Comparison of ENCODE assay signal across 8 cellular contexts in the genomic region with DNA sequence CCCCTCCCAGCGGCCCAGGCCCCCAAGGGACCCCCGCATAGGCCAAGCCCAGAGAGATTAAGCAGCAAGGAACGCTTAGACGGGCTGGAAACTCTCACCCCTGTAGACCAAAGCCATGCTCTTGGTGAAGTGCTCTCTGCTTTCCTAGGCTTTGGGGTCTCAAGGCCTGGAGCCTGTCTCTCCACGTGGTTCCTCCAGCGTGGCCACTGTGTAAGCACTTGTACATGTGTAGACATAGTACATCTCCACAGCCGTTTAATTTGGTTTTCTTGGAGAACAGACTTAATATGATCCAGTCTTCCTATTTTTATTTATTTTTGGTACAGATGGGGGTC. TPM values are rescaled to one million over a fixed set of nuclear protein-coding genes. Genes with fewer than 3 reads are reported as not detected.
DNase-seq lines count a peak whose midpoint lies in the region; ATAC-seq and TF ChIP-seq lines count a peak whose summit lies in the region.

No MANE protein-coding gene starts in this region.

- H3K4me1 ChIP-seq in RWPE2 (ENCODE audit: insufficient read depth, poor library complexity, severe bottlenecking) (peaks cover 15% of the 10 kb centered on the region), fibroblast of lung (ENCODE audit: control insufficient read depth, extremely low read depth, insufficient read depth, low read length) (peaks cover 2% of the 10 kb centered on the region), skeletal muscle satellite cell (ENCODE audit: control insufficient read depth, insufficient read depth, low read length) (peaks cover 32% of the 10 kb centered on the region)

- DNase-seq in activated CD4-positive, alpha-beta T cell treated with anti-CD3 and anti-CD28 coated beads, Interleukin-2, amount 50 U/mL, for 48 hours, result peak; percentile 21 to 23
- DNase-seq in activated CD4-positive, alpha-beta T cell treated with anti-CD3 and anti-CD28 coated beads, Interleukin-2, amount 50 U/mL, for 4 hours, result no peak
- no peak for DNase-seq in RWPE2 (ENCODE audit: low spot score)
- DNase-seq in fibroblast of lung (ENCODE audit: low read depth in 2 of 2), result no peak
- no peak for DNase-seq in Ammon's horn (ENCODE audit: low spot score)

- peaks cover 37% of the 10 kb centered on the region for H3K36me3 ChIP-seq in RWPE2 (ENCODE audit: low read depth)
- H3K36me3 ChIP-seq in fibroblast of lung (ENCODE audit: control insufficient read depth, insufficient read depth, low read length), result no peaks in the 10 kb centered on the region
- H3K36me3 ChIP-seq in skeletal muscle satellite cell (ENCODE audit: insufficient read depth, low read length), result peaks cover 13% of the 10 kb centered on the region

- H3K27me3 ChIP-seq in RWPE2 (ENCODE audit: insufficient read depth, poor library complexity, severe bottlenecking) (no peaks in the 10 kb centered on the region), fibroblast of lung (ENCODE audit: control insufficient read depth, insufficient read depth, low read length) (no peaks in the 10 kb centered on the region), skeletal muscle satellite cell (ENCODE audit: control insufficient read depth, insufficient read depth, low read length) (no peaks in the 10 kb centered on the region)

- peak overlapping the region; percentile 87 for H2AFZ ChIP-seq in fibroblast of lung (ENCODE audit: low read length)

- peak overlapping the region; percentile 92 for H3K9ac ChIP-seq in fibroblast of lung (ENCODE audit: insufficient read depth, low read length)
- H3K9ac ChIP-seq in skeletal muscle satellite cell (ENCODE audit: low read depth, low read length), result peak overlapping the region; percentile 94

- H4K20me1 ChIP-seq in fibroblast of lung (ENCODE audit: control insufficient read depth, extremely low read depth, insufficient read depth, low read length), result no peaks in the 10 kb centered on the region

- H3K4me2 ChIP-seq in fibroblast of lung (ENCODE audit: extremely low read depth, insufficient read depth, low read length) (peak overlapping the region; percentile 86), skeletal muscle satellite cell (ENCODE audit: low read length) (peak overlapping the region; percentile 87)

- H3K9me3 ChIP-seq in RWPE2 (ENCODE audit: severe bottlenecking), result no peaks in the 10 kb centered on the region
- no peaks in the 10 kb centered on the region for H3K9me3 ChIP-seq in fibroblast of lung (ENCODE audit: control insufficient read depth, insufficient read depth, low read depth, low read length)
- no peaks in the 10 kb centered on the region for H3K9me3 ChIP-seq in skeletal muscle satellite cell (replicated peaks; ENCODE audit: low read length)

- peak overlapping the region; percentile 79 for H3K4me3 ChIP-seq in RWPE2 (ENCODE audit: severe bottlenecking)
- peak overlapping the region; percentile 34 to 75 (median 56) for H3K4me3 ChIP-seq in fibroblast of lung (replicated peaks in 1 of 4; ENCODE audit: control extremely low read depth in 1 of 4, insufficient read depth in 1 of 4, low read depth in 3 of 4, low read length in 4 of 4)
- peak overlapping the region; percentile 87 for H3K4me3 ChIP-seq in skeletal muscle satellite cell (ENCODE audit: low read length)

- peaks cover 26% of the 10 kb centered on the region for H3K79me2 ChIP-seq in fibroblast of lung (ENCODE audit: control insufficient read depth, insufficient read depth, low read length)

- TF ChIP-seq CTCF in RWPE2 (IDR thresholded peaks at IDR 0.05; ENCODE audit: poor library complexity, severe bottlenecking) (no peak), fibroblast of lung (conservative IDR thresholded peaks at IDR 0.05 in 1 of 2, IDR thresholded peaks at IDR 0.05 in 1 of 2; ENCODE audit: low read depth in 1 of 2, low read length in 2 of 2) (no peak)

- H3K27ac ChIP-seq in RWPE2 (ENCODE audit: poor library complexity, severe bottlenecking) (peak overlapping the region; percentile 52), fibroblast of lung (ENCODE audit: insufficient read depth, low read length) (peak overlapping the region; percentile 75)

- no peak for ATAC-seq in RWPE2 (ENCODE audit: low read depth)
- ATAC-seq in HG03432 (IDR thresholded peaks at IDR 0.05; ENCODE audit: unreplicated experiment), result no peak
- ATAC-seq in GM19324 (IDR thresholded peaks at IDR 0.05; ENCODE audit: low FRiP score, unreplicated experiment), result no peak

RNA-seq across cellular contexts. Expression of gene NUDT19, which starts 1.1 kb away (rescaled TPM):
- 5.4 and 7.8 TPM in 2 replicates for total RNA-seq in fibroblast of lung
- 8.2 and 9.4 TPM in 2 replicates for polyA plus RNA-seq in fibroblast of lung
- polyA plus RNA-seq in fibroblast of lung (2012), result 5.9 and 7.5 TPM in 2 replicates
- 2.7 and 8.6 TPM in 2 replicates for polyA minus RNA-seq in fibroblast of lung (ENCODE audit: low replicate concordance)
- 9.6 and 12.2 TPM in 2 replicates for total RNA-seq in skeletal muscle satellite cell (2012; rRNA removed)

RNA-seq across cellular contexts. Expression of gene RGS9BP, which starts 17.0 kb away (rescaled TPM):
- 0.51 and 0.66 TPM in 2 replicates for total RNA-seq in fibroblast of lung
- 0.03 and 0.09 TPM in 2 replicates for polyA plus RNA-seq in fibroblast of lung
- 0.08 and 0.16 TPM in 2 replicates for polyA plus RNA-seq in fibroblast of lung (2012)
- not detected in 2 replicates for polyA minus RNA-seq in fibroblast of lung (ENCODE audit: low replicate concordance)
- total RNA-seq in skeletal muscle satellite cell (2012; rRNA removed), result 0.22 and 0.25 TPM in 2 replicates

RNA-seq across cellular contexts. Expression of gene ANKRD27, which starts 17.7 kb away (rescaled TPM):
- 33.1 and 38.3 TPM in 2 replicates for total RNA-seq in fibroblast of lung
- polyA plus RNA-seq in fibroblast of lung, result 24.5 and 29.7 TPM in 2 replicates
- polyA plus RNA-seq in fibroblast of lung (2012), result 14.7 and 16.7 TPM in 2 replicates
- 15.9 and 28.9 TPM in 2 replicates for polyA minus RNA-seq in fibroblast of lung (ENCODE audit: low replicate concordance)
- 36.2 and 40.2 TPM in 2 replicates for total RNA-seq in skeletal muscle satellite cell (2012; rRNA removed)

RNA-seq across cellular contexts. Expression of gene TDRD12, which starts 26.9 kb away (rescaled TPM):
- under 0.01 and 0.17 TPM in 2 replicates for total RNA-seq in fibroblast of lung
- 0.21 TPM in 1 of 2 replicates, not detected in the other for polyA plus RNA-seq in fibroblast of lung
- 0.23 TPM in 2 replicates for polyA plus RNA-seq in fibroblast of lung (2012)
- not detected in 2 replicates for polyA minus RNA-seq in fibroblast of lung (ENCODE audit: low replicate concordance)
- 0.22 and 0.25 TPM in 2 replicates for total RNA-seq in skeletal muscle satellite cell (2012; rRNA removed)

Comparison
In these comparisons a context has a peak if more than half of its experiments do, and no peak if none do; other contexts are left out.
1. DNase-seq: peak in activated CD4-positive, alpha-beta T cell treated with anti-CD3 and anti-CD28 coated beads, Interleukin-2, amount 50 U/mL, for 48 hours (2 of 2); none in activated CD4-positive, alpha-beta T cell treated with anti-CD3 and anti-CD28 coated beads, Interleukin-2, amount 50 U/mL, for 4 hours (0 of 2), RWPE2 (single experiment), fibroblast of lung (0 of 2) and Ammon's horn (single experiment).
2. Peak in every context shown above with its lines, with median percentiles within 50 percentile points of each other: H3K4me3 ChIP-seq.